In the genomic region with DNA sequence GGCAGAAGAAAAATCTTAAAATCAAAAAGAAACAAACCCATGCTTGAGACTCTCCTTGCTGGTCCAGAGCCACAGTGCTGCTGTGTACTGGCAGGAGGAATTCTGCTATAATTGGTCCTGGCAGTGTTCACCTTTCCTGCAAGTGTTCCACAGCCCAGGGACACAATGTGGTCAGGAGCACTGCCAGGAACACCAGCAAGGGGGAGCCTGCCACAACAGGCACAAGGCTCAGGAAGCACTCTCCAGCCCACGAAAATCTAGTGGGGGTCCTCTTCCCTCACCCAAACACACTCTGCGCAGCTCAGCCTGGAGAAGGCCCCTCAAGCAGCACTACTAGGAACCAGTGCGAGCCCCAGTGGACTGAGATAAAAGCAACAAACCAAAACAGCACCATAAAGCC, we compare ENCODE assay signal across 2 cellular contexts.
TF ChIP-seq lines count a peak whose summit lies in the region.

No MANE protein-coding gene starts in this region.

TF ChIP-seq in endothelial cell of umbilical vein, 7 proteins besides CTCF, POLR2A, EP300 and RAD21:
- TF ChIP-seq, protein P1, sequence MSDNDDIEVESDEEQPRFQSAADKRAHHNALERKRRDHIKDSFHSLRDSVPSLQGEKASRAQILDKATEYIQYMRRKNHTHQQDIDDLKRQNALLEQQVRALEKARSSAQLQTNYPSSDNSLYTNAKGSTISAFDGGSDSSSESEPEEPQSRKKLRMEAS (IDR thresholded peaks at IDR 0.05; ENCODE audit: insufficient read depth, insufficient read length): no peak
- TF ChIP-seq MYC (IDR thresholded peaks at IDR 0.05; ENCODE audit: low read depth, low read length) (no peak), EZH2 (IDR thresholded peaks at IDR 0.05; ENCODE audit: borderline replicate concordance, low read depth, low read length, severe bottlenecking) (no peak), GATA2 (IDR thresholded peaks at IDR 0.05; ENCODE audit: insufficient read depth, insufficient read length, low read depth, low read length) (no peak), JUN (IDR thresholded peaks at IDR 0.05; ENCODE audit: borderline replicate concordance, insufficient read depth, insufficient read length, low read depth) (no peak), FOS (IDR thresholded peaks at IDR 0.05; ENCODE audit: borderline replicate concordance, insufficient read depth, low read length) (no peak), POLR2AphosphoS5 (IDR thresholded peaks at IDR 0.05; ENCODE audit: insufficient read depth, low read depth, low read length) (no peak)

TF ChIP-seq in HepG2, 621 proteins besides CTCF, POLR2A, EP300 and RAD21 (continued from another document):
- no peak for TF ChIP-seq ZNF230 (CRISPR knock-in tag; IDR thresholded peaks at IDR 0.05)
- TF ChIP-seq STAG1 (CRISPR knock-in tag; IDR thresholded peaks at IDR 0.05): peak; percentile 36
